ENCODE assay signal across 8 cellular contexts in genomic region chr1:176849281-176849680, GRCh38.
"Had no signal": no experiment of that assay in that cellular context is flagged by ENCODE, and none has a peak within 500 bp of the region (broad histone marks: within the 10 kb centered on the region; RNA-seq: fewer than 3 reads in every experiment).

No MANE protein-coding gene starts in this region.

- H3K4me3 ChIP-seq: GM12878 had no signal

- FAIRE-seq: G401.6, GM12878, GM12891, GM12892, GM18507, GM19239 had no signal

- DNase-seq: GDM1, GF-D8 had no signal
